ENCODE assay signal across 18 cellular contexts in genomic region chr15:75790631-75791336, GRCh38. TPM values are rescaled to one million over a fixed set of nuclear protein-coding genes. Genes with fewer than 3 reads are reported as not detected.
DNase-seq lines count a peak whose midpoint lies in the region; FAIRE-seq and TF ChIP-seq lines count a peak whose summit lies in the region.
"Had no signal": no experiment of that assay in that cellular context is flagged by ENCODE, and none has a peak within 500 bp of the region (broad histone marks: within the 10 kb centered on the region; RNA-seq: fewer than 3 reads in every experiment).

No MANE protein-coding gene starts in this region.

- peaks cover 37% of the 10 kb centered on the region for H3K27me3 Mint-ChIP-seq in osteocyte (ENCODE audit: unreplicated experiment)

- H3K4me3 Mint-ChIP-seq in osteocyte (ENCODE audit: unreplicated experiment) = no peak overlapping the region
- H3K4me3 Mint-ChIP-seq: CD4-positive, CD25-positive, alpha-beta regulatory T cell had no signal

- no peak for TF ChIP-seq CTCF in epithelial cell of esophagus (IDR thresholded peaks at IDR 0.05; ENCODE audit: insufficient read depth, low read depth, low read length, missing control alignments)
- TF ChIP-seq CTCF in osteocyte (IDR thresholded peaks at IDR 0.05) = no peak

- no peak for DNase-seq in HTR-8/SVneo (ENCODE audit: insufficient read length, low spot score)
- DNase-seq in epithelial cell of esophagus (ENCODE audit: low read depth) = peak; percentile 5
- DNase-seq in osteocyte (ENCODE audit: extremely low spot score, unreplicated experiment) = peak; percentile 72
- no peak for DNase-seq in activated CD4-positive, CD25-positive, alpha-beta regulatory T cell treated with anti-CD3 and anti-CD28 coated beads, Interleukin-2, amount 50 U/mL, for 72 hours
- no peak for DNase-seq in OCI-M1 (lab: John Stamatoyannopoulos, UW)
- no peak for DNase-seq in activated CD4-positive, alpha-beta T cell treated with anti-CD3 and anti-CD28 coated beads for 1 hour
- DNase-seq: ACHN; BE2C; C1 segment of cervical spinal cord; Caco-2; CD4-positive, CD25-positive, alpha-beta regulatory T cell had no signal

- no peaks in the 10 kb centered on the region for H3K36me3 Mint-ChIP-seq in osteocyte (ENCODE audit: unreplicated experiment)
- H3K36me3 Mint-ChIP-seq: CD4-positive, CD25-positive, alpha-beta regulatory T cell had no signal

- no peaks in the 10 kb centered on the region for H3K9me3 Mint-ChIP-seq in osteocyte (ENCODE audit: unreplicated experiment)
- H3K9me3 Mint-ChIP-seq: CD4-positive, CD25-positive, alpha-beta regulatory T cell had no signal

- FAIRE-seq in HTR-8/SVneo (lab: Jason Lieb, UNC) = peak; percentile 28
- FAIRE-seq: A204.1, D721Med, G401.6, GM12891, GM19239, H1 had no signal

- no peak overlapping the region for H3K27ac Mint-ChIP-seq in osteocyte (ENCODE audit: unreplicated experiment)
- H3K27ac Mint-ChIP-seq: CD4-positive, CD25-positive, alpha-beta regulatory T cell had no signal

- no peaks in the 10 kb centered on the region for H3K4me1 Mint-ChIP-seq in osteocyte (ENCODE audit: unreplicated experiment)
- H3K4me1 Mint-ChIP-seq: CD4-positive, CD25-positive, alpha-beta regulatory T cell had no signal

- no peak overlapping the region for H3K4me3 ChIP-seq in epithelial cell of esophagus (ENCODE audit: low read length)
- H3K4me3 ChIP-seq: HAP-1 had no signal

RNA-seq across cellular contexts. Expression of gene UBE2Q2, which starts 52.5 kb away (rescaled TPM):
- 42.4 and 43.2 TPM in 2 replicates for total RNA-seq in osteocyte

Comparison
In these comparisons a context has a peak if more than half of its experiments do, and no peak if none do; other contexts are left out.
1. DNase-seq: peak in epithelial cell of esophagus (single experiment) and osteocyte (single experiment); none in HTR-8/SVneo (single experiment), activated CD4-positive, CD25-positive, alpha-beta regulatory T cell treated with anti-CD3 and anti-CD28 coated beads, Interleukin-2, amount 50 U/mL, for 72 hours (single experiment), OCI-M1 (single experiment) and activated CD4-positive, alpha-beta T cell treated with anti-CD3 and anti-CD28 coated beads for 1 hour (single experiment).